In genomic region chr5:164722702-164723101, GRCh38 we compare ENCODE assay signal across 21 cellular contexts.
DNase-seq lines count a peak whose midpoint lies in the region; ATAC-seq and TF ChIP-seq lines count a peak whose summit lies in the region.
"Had no signal": no experiment of that assay in that cellular context is flagged by ENCODE, and none has a peak within 500 bp of the region (broad histone marks: within the 10 kb centered on the region; RNA-seq: fewer than 3 reads in every experiment).

No MANE protein-coding gene starts in this region.

- H3K4ac ChIP-seq in IMR-90 (ENCODE audit: low read depth, low read length): no peak overlapping the region

- H3K18ac ChIP-seq in IMR-90 (ENCODE audit: low read depth, low read length): no peak overlapping the region

- intact Hi-C loops in IMR-90 (cut with micrococcal nuclease): no loop called here
- intact Hi-C loops in cardiac septum (cut with DNase I): no loop called here

- no peaks in the 10 kb centered on the region for H4K20me1 ChIP-seq in IMR-90 (ENCODE audit: insufficient read depth, low read length)

- TF ChIP-seq POLR2A in IMR-90 (IDR thresholded peaks at IDR 0.05; ENCODE audit: low read depth, low read length): no peak

- no peak overlapping the region for H2BK20ac ChIP-seq in IMR-90 (ENCODE audit: low read depth, low read length)

- H3K9me1 ChIP-seq in IMR-90 (ENCODE audit: insufficient read depth, low read length): no peaks in the 10 kb centered on the region

- no CpG with 5 or more reads among the region's 1 CpG for WGBS in IMR-90 (ENCODE audit: extremely low coverage in 2 of 2, insufficient read length in 1 of 2), 2 experiments

- H3K23ac ChIP-seq in IMR-90 (ENCODE audit: low read depth, low read length): no peak overlapping the region

- H3K9ac ChIP-seq in IMR-90 (ENCODE audit: low read depth, low read length) (no peak overlapping the region), adipocyte (ENCODE audit: low read length) (no peak overlapping the region)

- H3K4me3 ChIP-seq in IMR-90 (ENCODE audit: insufficient read depth, low read depth, low read length) (no peak overlapping the region), adipocyte (ENCODE audit: low read length) (no peak overlapping the region)
- H3K4me3 ChIP-seq: A549, K562 had no signal

- H3K79me1 ChIP-seq in IMR-90 (ENCODE audit: low read depth in 1 of 2, low read length in 2 of 2): no peaks in the 10 kb centered on the region

- H3K9me3 ChIP-seq in IMR-90 (ENCODE audit: control insufficient read depth, insufficient read depth, low read length): peaks cover 2% of the 10 kb centered on the region; the same call in 1 of the 2 replicates
- H3K9me3 ChIP-seq in adipocyte (ENCODE audit: control insufficient read depth, low read length): no peaks in the 10 kb centered on the region
- H3K9me3 ChIP-seq: A549 had no signal

- no peak overlapping the region for H2BK120ac ChIP-seq in IMR-90 (ENCODE audit: low read depth, low read length)

- H4K91ac ChIP-seq in IMR-90 (ENCODE audit: insufficient read depth, low read depth, low read length): no peak overlapping the region

- no peak overlapping the region for H3K27ac ChIP-seq in IMR-90 (ENCODE audit: insufficient read depth, low read length)
- H3K27ac ChIP-seq: A549, C4-2B, HL-60 had no signal

- TF ChIP-seq CTCF in IMR-90 (conservative IDR thresholded peaks at IDR 0.05; ENCODE audit: low read depth, low read length): no peak

- DNase-seq in IMR-90 (peak; percentile 11), adipocyte (ENCODE audit: low read depth) (peak; percentile 1), NCI-H345 treated with DMSO at 0.1 percent for 48 hours (lab: John Stamatoyannopoulos, UW; ENCODE audit: unreplicated experiment) (no peak), cardiac septum (ENCODE audit: low spot score) (no peak)
- DNase-seq: AML-193; CD4-positive, alpha-beta T cell; DMS153; DMS79; GF-D8; GOT3; H7; HFFc6; Karpas-422 had no signal

- no peak overlapping the region for H2AK9ac ChIP-seq in IMR-90 (replicated peaks; ENCODE audit: low read depth, low read length, poor library complexity)

- dilution Hi-C loops in IMR-90 (cut with HindIII; ENCODE audit: low sequenced_read_pairs, unreplicated experiment): no loop called here

- H4K5ac ChIP-seq in IMR-90 (ENCODE audit: low read depth, low read length): no peak overlapping the region

- POLR2A ChIA-PET in IMR-90 (lab: Charles Lee; ENCODE audit: unreplicated experiment): no interaction called here

- H3K56ac ChIP-seq in IMR-90 (ENCODE audit: extremely low read depth, insufficient read depth, low read length): no peak overlapping the region

- H2AFZ ChIP-seq in IMR-90 (replicated peaks; ENCODE audit: low read length, poor library complexity): no peak overlapping the region

- CTCF ChIA-PET in IMR-90 (lab: Yijun Ruan, JAX): no interaction called here

- no peak overlapping the region for H2AK5ac ChIP-seq in IMR-90 (ENCODE audit: low read depth, low read length)

- in situ Hi-C loops in IMR-90 (cut with MboI; ENCODE audit: low sequenced_read_pairs): no loop called here

- no peak overlapping the region for H2BK15ac ChIP-seq in IMR-90 (ENCODE audit: low read depth, low read length)

- no peaks in the 10 kb centered on the region for H3K27me3 ChIP-seq in IMR-90 (ENCODE audit: control insufficient read depth, insufficient read depth, low read length)
- H3K27me3 ChIP-seq in adipocyte (replicated peaks; ENCODE audit: control insufficient read depth, insufficient read depth, low read length): no peaks in the 10 kb centered on the region

- H3K14ac ChIP-seq in IMR-90 (replicated peaks; ENCODE audit: low read depth, low read length): no peak overlapping the region

- no peaks in the 10 kb centered on the region for H3K36me3 ChIP-seq in IMR-90 (ENCODE audit: control insufficient read depth, insufficient read depth, low read length)
- no peaks in the 10 kb centered on the region for H3K36me3 ChIP-seq in adipocyte (ENCODE audit: control insufficient read depth, insufficient read depth, low read length, severe bottlenecking)

- H4K8ac ChIP-seq in IMR-90 (ENCODE audit: low read depth in 2 of 2, low read length in 2 of 2): no peak overlapping the region

- no peak overlapping the region for H2BK5ac ChIP-seq in IMR-90 (ENCODE audit: low read depth, low read length, poor library complexity, severe bottlenecking)

- H3K4me2 ChIP-seq in IMR-90 (ENCODE audit: low read depth, low read length): no peak overlapping the region
- H3K4me2 ChIP-seq: A549 had no signal

- no TSS peak for BruUV-seq in IMR-90 (replicated peaks; lab: Mats Ljungman, UMichigan)

- H3K4me1 ChIP-seq in IMR-90 (ENCODE audit: control insufficient read depth, insufficient read depth, low read length): no peaks in the 10 kb centered on the region
- H3K4me1 ChIP-seq in adipocyte (ENCODE audit: control insufficient read depth, insufficient read depth, low read length): no peaks in the 10 kb centered on the region
- H3K4me1 ChIP-seq: A549 had no signal

- TF ChIP-seq RAD21 in IMR-90 (IDR thresholded peaks at IDR 0.05; ENCODE audit: low read length): no peak

- ATAC-seq in GM18511 (IDR thresholded peaks at IDR 0.05; ENCODE audit: unreplicated experiment) (peak; percentile 60), IMR-90 (ENCODE audit: low read depth) (peak; percentile 37; the same call in 1 of the 2 replicates), HG03095 (IDR thresholded peaks at IDR 0.05; ENCODE audit: unreplicated experiment) (no peak), HG02588 (IDR thresholded peaks at IDR 0.05; ENCODE audit: unreplicated experiment) (no peak)
- ATAC-seq: A549, HCT116, K562 had no signal

TF ChIP-seq in IMR-90, 13 proteins besides CTCF, POLR2A, EP300 and RAD21:
- TF ChIP-seq SMC3 (IDR thresholded peaks at IDR 0.05; ENCODE audit: low read depth, low read length): no peak
- TF ChIP-seq RFX5 (IDR thresholded peaks at IDR 0.05; ENCODE audit: low read depth, low read length): no peak
- no peak for TF ChIP-seq CEBPB (IDR thresholded peaks at IDR 0.05; ENCODE audit: low read depth, low read length)
- no peak for TF ChIP-seq MXI1 (IDR thresholded peaks at IDR 0.05; ENCODE audit: borderline replicate concordance, low read depth, low read length)
- no peak for TF ChIP-seq BHLHE40 (IDR thresholded peaks at IDR 0.05; ENCODE audit: low read depth, low read length)
- TF ChIP-seq NFE2L2 (IDR thresholded peaks at IDR 0.05; ENCODE audit: low read depth, low read length): no peak
- TF ChIP-seq USF2 (IDR thresholded peaks at IDR 0.05; ENCODE audit: low read depth, low read length): no peak
- no peak for TF ChIP-seq MAZ (IDR thresholded peaks at IDR 0.05; ENCODE audit: borderline replicate concordance, low read depth, low read length)
- TF ChIP-seq RCOR1 (IDR thresholded peaks at IDR 0.05; ENCODE audit: insufficient replicate concordance, low read length): no peak
- no peak for TF ChIP-seq FOS (IDR thresholded peaks at IDR 0.05; ENCODE audit: low read depth, low read length)

Comparison
In these comparisons a context has a peak if more than half of its experiments do, and no peak if none do; other contexts are left out.
1. ATAC-seq: peak in GM18511 (single experiment) and IMR-90 (single experiment); none in HG03095 (single experiment) and HG02588 (single experiment).
2. DNase-seq: peak in IMR-90 (single experiment) and adipocyte (single experiment); none in NCI-H345 treated with DMSO at 0.1 percent for 48 hours (single experiment) and cardiac septum (single experiment).